8 cellular contexts compared by ENCODE assay signal in genomic region chr1:38046884-38047602, GRCh38. TPM values are rescaled to one million over a fixed set of nuclear protein-coding genes. Genes with fewer than 3 reads are reported as not detected.
DNase-seq lines count a peak whose midpoint lies in the region; ATAC-seq and TF ChIP-seq lines count a peak whose summit lies in the region.

No MANE protein-coding gene starts in this region.

- intact Hi-C loops in CD8-positive, alpha-beta T cell (cut with DNase I, micrococcal nuclease), result no loop called here
- intact Hi-C loops in heart right ventricle (cut with DNase I) (loop anchor here in 5 of 10 donors (5.0 to 10.0 kb wide), 5 partner anchors 90 to 1265 kb away; no protein-coding TSS in a partner anchor), transverse colon (cut with DNase I; ENCODE audit: low total_unique reads) (no loop called here)

- no peaks in the 10 kb centered on the region for H3K9me3 ChIP-seq in CD8-positive, alpha-beta T cell (ENCODE audit: low read length)
- H3K9me3 ChIP-seq in heart right ventricle (no peaks in the 10 kb centered on the region), transverse colon (no peaks in the 10 kb centered on the region)

- POLR2A ChIA-PET in CD8-positive, alpha-beta T cell (lab: Charles Lee), result interaction anchor here (0.6 kb wide), 1 partner anchor 19 kb away, joined by 3 read pairs; no protein-coding TSS in a partner anchor

- H3K27me3 ChIP-seq in CD8-positive, alpha-beta T cell (ENCODE audit: insufficient read depth, low read length), result peaks cover 28% of the 10 kb centered on the region
- H3K27me3 ChIP-seq in heart right ventricle (peaks cover 33 to 67% (median 52%) of the 10 kb centered on the region in 7 donors), transverse colon (peaks cover 72% of the 10 kb centered on the region)

- no peaks in the 10 kb centered on the region for H3K9me3 Mint-ChIP-seq in CD8-positive, alpha-beta T cell
- H3K9me3 Mint-ChIP-seq in activated naive CD8-positive, alpha-beta T cell treated with anti-CD3 and anti-CD28 coated beads, Interleukin-2, amount 50 U/mL, for 24 hours, result no peaks in the 10 kb centered on the region

- no peaks in the 10 kb centered on the region for H3K36me3 Mint-ChIP-seq in CD8-positive, alpha-beta T cell
- no peaks in the 10 kb centered on the region for H3K36me3 Mint-ChIP-seq in activated naive CD8-positive, alpha-beta T cell treated with anti-CD3 and anti-CD28 coated beads, Interleukin-2, amount 50 U/mL, for 24 hours (ENCODE audit: low read depth)

- H3K36me3 ChIP-seq in CD8-positive, alpha-beta T cell (ENCODE audit: insufficient read depth, low read length), result no peaks in the 10 kb centered on the region
- H3K36me3 ChIP-seq in heart right ventricle (no peaks in the 10 kb centered on the region), transverse colon (no peaks in the 10 kb centered on the region)

- no peak for TF ChIP-seq POLR2A in transverse colon (IDR thresholded peaks at IDR 0.05)

- H3K27ac ChIP-seq in CD8-positive, alpha-beta T cell (ENCODE audit: low read depth, low read length), result no peak overlapping the region
- H3K27ac ChIP-seq in heart right ventricle (peak overlapping the region in 5 of 10 donors; percentile 4 to 51 (median 35)), transverse colon (peak overlapping the region; percentile 29 to 68 (median 46))

- ATAC-seq in CD8-positive, alpha-beta T cell, result peak; percentile 83
- ATAC-seq in GM21423 (IDR thresholded peaks at IDR 0.05; ENCODE audit: unreplicated experiment) (peak; percentile 66), heart right ventricle (peak; percentile 94 to 98 (median 96))
- ATAC-seq in activated naive CD8-positive, alpha-beta T cell treated with anti-CD3 and anti-CD28 coated beads, Interleukin-2, amount 50 U/mL, for 24 hours, result peak; percentile 83

- H3K27me3 Mint-ChIP-seq in CD8-positive, alpha-beta T cell (ENCODE audit: low read depth), result peaks cover 22% of the 10 kb centered on the region
- peaks cover 45% of the 10 kb centered on the region for H3K27me3 Mint-ChIP-seq in activated naive CD8-positive, alpha-beta T cell treated with anti-CD3 and anti-CD28 coated beads, Interleukin-2, amount 50 U/mL, for 24 hours

- TF ChIP-seq CTCF in CD8-positive, alpha-beta T cell (IDR thresholded peaks at IDR 0.05), result no peak
- TF ChIP-seq CTCF in heart right ventricle (IDR thresholded peaks at IDR 0.05) (peak in 4 of 9 donors; percentile 12 to 40 (median 40)), transverse colon (IDR thresholded peaks at IDR 0.05) (no peak)

- TF ChIP-seq EP300 in transverse colon (IDR thresholded peaks at IDR 0.05; ENCODE audit: low read depth), result no peak

- DNase-seq in CD8-positive, alpha-beta T cell, result peak; percentile 35 to 80 (median 68)
- DNase-seq in HuH-7.5 (ENCODE audit: low spot score), result peak; percentile 95
- peak; percentile 60 to 72 for DNase-seq in SW 1271 (lab: John Stamatoyannopoulos, UW)
- peak; percentile 81 for DNase-seq in activated naive CD8-positive, alpha-beta T cell treated with anti-CD3 and anti-CD28 coated beads, Interleukin-2, amount 50 U/mL, for 24 hours
- DNase-seq in heart right ventricle, result peak; percentile 85 to 91
- DNase-seq in pons (ENCODE audit: low spot score), result peak; percentile 75
- DNase-seq in transverse colon, result peak; percentile 80

- H3K27ac Mint-ChIP-seq in CD8-positive, alpha-beta T cell, result no peak overlapping the region
- no peak overlapping the region for H3K27ac Mint-ChIP-seq in activated naive CD8-positive, alpha-beta T cell treated with anti-CD3 and anti-CD28 coated beads, Interleukin-2, amount 50 U/mL, for 24 hours

- peak overlapping the region; percentile 39 for H3K4me3 ChIP-seq in CD8-positive, alpha-beta T cell (ENCODE audit: low read depth, low read length)
- H3K4me3 ChIP-seq in heart right ventricle (peak overlapping the region; percentile 53 to 82 (median 66)), transverse colon (peak overlapping the region; percentile 27 to 66 (median 46))

- H3K4me1 ChIP-seq in CD8-positive, alpha-beta T cell (ENCODE audit: insufficient read depth, low read length), result peaks cover 16% of the 10 kb centered on the region
- H3K4me1 ChIP-seq in heart right ventricle (peaks cover 9 to 26% (median 23%) of the 10 kb centered on the region in 9 donors), transverse colon (peaks cover 14 to 26% (median 22%) of the 10 kb centered on the region in 4 donors)

- WGBS in heart right ventricle, 2 donors, result 0 to 1% methylated on average over 56 to 99 of the region's 99 CpGs
- WGBS in transverse colon (ENCODE audit: low coverage in 1 of 2), 2 donors, result 1 to 2% methylated on average over 11 to 45 of the region's 99 CpGs

- peaks cover 6% of the 10 kb centered on the region for H3K4me1 Mint-ChIP-seq in CD8-positive, alpha-beta T cell (ENCODE audit: low read depth)
- H3K4me1 Mint-ChIP-seq in activated naive CD8-positive, alpha-beta T cell treated with anti-CD3 and anti-CD28 coated beads, Interleukin-2, amount 50 U/mL, for 24 hours, result peaks cover 12% of the 10 kb centered on the region

- peak overlapping the region; percentile 79 for H3K4me3 Mint-ChIP-seq in CD8-positive, alpha-beta T cell
- peak overlapping the region; percentile 73 for H3K4me3 Mint-ChIP-seq in activated naive CD8-positive, alpha-beta T cell treated with anti-CD3 and anti-CD28 coated beads, Interleukin-2, amount 50 U/mL, for 24 hours

- CTCF ChIA-PET in CD8-positive, alpha-beta T cell (lab: Charles Lee), result no interaction called here

- in situ Hi-C loops in transverse colon (cut with MboI; ENCODE audit: low pct_ligation_motif_present in 1 of 4, low pct_unique_long_range_greater_than_20kb in 1 of 4, low sequenced_read_pairs in 3 of 4), result loop anchor here in 1 of 4 donors (25.0 kb wide), 1 partner anchor 790 kb away; no protein-coding TSS in a partner anchor

RNA-seq across cellular contexts. Expression of gene POU3F1, which starts 0.5 kb away (rescaled TPM):
- 1 to 10 TPM; 1.0 to 1.1 TPM for total RNA-seq in CD8-positive, alpha-beta T cell
- total RNA-seq in heart right ventricle (under 1 TPM in 2 of 10 donors, not detected in 8; 0.13 to 0.22 TPM), transverse colon (not detected)
- polyA plus RNA-seq in heart right ventricle, result under 1 TPM in 1 of 2 donors, not detected in 1; 0.03 TPM

RNA-seq across cellular contexts. Expression of gene UTP11, which starts 34.5 kb away (rescaled TPM):
- total RNA-seq in CD8-positive, alpha-beta T cell, result 10 to 100 TPM; 12.8 to 14.0 TPM
- total RNA-seq in heart right ventricle (10 to 100 TPM; 24.1 to 59.8 (median 37.1) TPM), transverse colon (10 to 100 TPM in 2 of 4 donors, 1 to 10 TPM in 2; 3.2 to 22.2 (median 15.3) TPM)
- 10 to 100 TPM; 22.9 to 34.2 TPM for polyA plus RNA-seq in heart right ventricle

RNA-seq across cellular contexts. Expression of gene FHL3, which starts 41.7 kb away (rescaled TPM):
- 1 to 10 TPM; 5.6 to 5.9 TPM for total RNA-seq in CD8-positive, alpha-beta T cell
- total RNA-seq in heart right ventricle, result 10 to 100 TPM in 3 of 10 donors, 1 to 10 TPM in 7; 5.8 to 23.8 (median 8.3) TPM
- 10 to 100 TPM; 11.6 to 14.9 TPM for polyA plus RNA-seq in heart right ventricle
- 10 to 100 TPM in 3 of 4 donors, 1 to 10 TPM in 1; 3.0 to 19.1 (median 12.2) TPM for total RNA-seq in transverse colon

RNA-seq across cellular contexts. Expression of gene SF3A3, which starts 57.2 kb away (rescaled TPM):
- total RNA-seq in CD8-positive, alpha-beta T cell, result 10 to 100 TPM; 41.7 to 42.6 TPM
- total RNA-seq in heart right ventricle (10 to 100 TPM; 21.0 to 30.3 (median 27.1) TPM), transverse colon (10 to 100 TPM; 17.7 to 55.0 (median 39.5) TPM)
- polyA plus RNA-seq in heart right ventricle, result 10 to 100 TPM; 14.2 to 18.6 TPM
